In genomic region chr18:32974421-32975165, GRCh38 we compare ENCODE assay signal across 12 cellular contexts.
DNase-seq lines count a peak whose midpoint lies in the region; ATAC-seq, FAIRE-seq and TF ChIP-seq lines count a peak whose summit lies in the region.
"Had no signal": no experiment of that assay in that cellular context is flagged by ENCODE, and none has a peak within 500 bp of the region (broad histone marks: within the 10 kb centered on the region; RNA-seq: fewer than 3 reads in every experiment).

No MANE protein-coding gene starts in this region.

- CTCF ChIA-PET in PC-9 (lab: Charles Lee) = no interaction called here

- no peaks in the 10 kb centered on the region for H4K20me1 ChIP-seq in PC-9 (ENCODE audit: insufficient read depth)

- 25 to 29% (median 26%) methylated on average over 4 of the region's 4 CpGs for WGBS in psoas muscle, 3 donors
- 24% methylated on average over 4 of the region's 4 CpGs for WGBS in esophagus muscularis mucosa
- WGBS in ovary, 3 donors = 76 to 82% (median 78%) methylated on average over 4 of the region's 4 CpGs

- FAIRE-seq in GM12892 (lab: Jason Lieb, UNC) = peak; percentile 69

- H2AFZ ChIP-seq in PC-9 = no peak overlapping the region

- H3K4me3 ChIP-seq in psoas muscle (no peak overlapping the region), esophagus muscularis mucosa (no peak overlapping the region), ovary (no peak overlapping the region), PC-9 (no peak overlapping the region)
- H3K4me3 ChIP-seq: dorsolateral prefrontal cortex, upper lobe of left lung had no signal

- DNase-seq in GM12892 (ENCODE audit: insufficient read length) (no peak), astrocyte of the hippocampus (ENCODE audit: low read depth, low spot score) (peak; percentile 11), psoas muscle (no peak), esophagus muscularis mucosa (ENCODE audit: extremely low spot score) (no peak), ovary (no peak), PC-9 (no peak)
- DNase-seq: activated T-cell treated with anti-CD3 and anti-CD28 coated beads, Interleukin-2, amount 50 U/mL, for 72 hours; CD4-positive, CD25-positive, alpha-beta regulatory T cell; dorsolateral prefrontal cortex; upper lobe of left lung had no signal

- H3K4me2 ChIP-seq in PC-9 = no peak overlapping the region

- ATAC-seq in GM21528 (IDR thresholded peaks at IDR 0.05; ENCODE audit: low FRiP score, unreplicated experiment) = peak; percentile 83
- peak; percentile 90 for ATAC-seq in HG03442 (IDR thresholded peaks at IDR 0.05; ENCODE audit: unreplicated experiment)
- ATAC-seq in psoas muscle = no peak
- ATAC-seq: activated T-cell treated with anti-CD3 and anti-CD28 coated beads, Interleukin-2, amount 50 U/mL, for 72 hours had no signal

- no peaks in the 10 kb centered on the region for H3K36me3 ChIP-seq in psoas muscle (ENCODE audit: insufficient read depth in 1 of 2, low read depth in 1 of 2)
- H3K36me3 ChIP-seq in esophagus muscularis mucosa = no peaks in the 10 kb centered on the region
- no peaks in the 10 kb centered on the region for H3K36me3 ChIP-seq in ovary
- no peaks in the 10 kb centered on the region for H3K36me3 ChIP-seq in PC-9 (ENCODE audit: low read depth)
- H3K36me3 ChIP-seq: upper lobe of left lung had no signal

- H3K27ac ChIP-seq in psoas muscle (no peak overlapping the region), esophagus muscularis mucosa (replicated peaks in 1 of 4) (no peak overlapping the region), ovary (no peak overlapping the region), PC-9 (no peak overlapping the region)
- H3K27ac ChIP-seq: dorsolateral prefrontal cortex, upper lobe of left lung had no signal

- H3K27me3 ChIP-seq in psoas muscle (ENCODE audit: insufficient read depth in 3 of 3, low read length in 2 of 3) = no peaks in the 10 kb centered on the region
- H3K27me3 ChIP-seq in esophagus muscularis mucosa = no peaks in the 10 kb centered on the region
- no peaks in the 10 kb centered on the region for H3K27me3 ChIP-seq in ovary
- no peaks in the 10 kb centered on the region for H3K27me3 ChIP-seq in PC-9 (ENCODE audit: insufficient read depth, low read depth)
- H3K27me3 ChIP-seq: upper lobe of left lung had no signal

- H3K9me3 ChIP-seq in psoas muscle = no peaks in the 10 kb centered on the region
- H3K9me3 ChIP-seq in esophagus muscularis mucosa = no peaks in the 10 kb centered on the region
- no peaks in the 10 kb centered on the region for H3K9me3 ChIP-seq in ovary
- H3K9me3 ChIP-seq in PC-9 (ENCODE audit: insufficient read depth, low read depth) = no peaks in the 10 kb centered on the region
- H3K9me3 ChIP-seq: upper lobe of left lung had no signal

- BruUV-seq in PC-9 (replicated peaks; lab: Mats Ljungman, UMichigan) = no TSS peak

- TF ChIP-seq EP300 in esophagus muscularis mucosa (IDR thresholded peaks at IDR 0.05) = no peak
- TF ChIP-seq EP300 in ovary (IDR thresholded peaks at IDR 0.05) = no peak

- H3K4me1 ChIP-seq in psoas muscle = no peaks in the 10 kb centered on the region
- no peaks in the 10 kb centered on the region for H3K4me1 ChIP-seq in esophagus muscularis mucosa
- no peaks in the 10 kb centered on the region for H3K4me1 ChIP-seq in ovary (ENCODE audit: insufficient read depth)
- no peaks in the 10 kb centered on the region for H3K4me1 ChIP-seq in PC-9 (replicated peaks; ENCODE audit: insufficient read depth)
- H3K4me1 ChIP-seq: upper lobe of left lung had no signal

- no peaks in the 10 kb centered on the region for H3K79me2 ChIP-seq in PC-9 (ENCODE audit: low read depth)

- no peak for TF ChIP-seq CTCF in psoas muscle (IDR thresholded peaks at IDR 0.05)
- no peak for TF ChIP-seq CTCF in esophagus muscularis mucosa (IDR thresholded peaks at IDR 0.05)
- TF ChIP-seq CTCF in ovary (IDR thresholded peaks at IDR 0.05) = no peak
- no peak for TF ChIP-seq CTCF in PC-9 (conservative IDR thresholded peaks at IDR 0.05)

- POLR2A ChIA-PET in PC-9 (lab: Charles Lee; ENCODE audit: unreplicated experiment) = no interaction called here

- H3F3A ChIP-seq in PC-9 (ENCODE audit: insufficient read depth, low read depth) = no peaks in the 10 kb centered on the region

- no peak for TF ChIP-seq POLR2A in GM12892 (IDR thresholded peaks at IDR 0.05; ENCODE audit: low read depth, low read length)
- TF ChIP-seq POLR2A in esophagus muscularis mucosa (IDR thresholded peaks at IDR 0.05; ENCODE audit: low read depth) = no peak
- no peak for TF ChIP-seq POLR2A in ovary (IDR thresholded peaks at IDR 0.05)

- intact Hi-C loops in psoas muscle (cut with DNase I) (no loop called here), esophagus muscularis mucosa (cut with DNase I) (no loop called here), ovary (cut with DNase I) (no loop called here), PC-9 (cut with micrococcal nuclease; ENCODE audit: unreplicated experiment) (no loop called here)

- H3K9me2 ChIP-seq in PC-9 (ENCODE audit: insufficient read depth) = no peaks in the 10 kb centered on the region

Comparison
In these comparisons a context has a peak if more than half of its experiments do, and no peak if none do; other contexts are left out.
1. ATAC-seq: peak in GM21528 (single experiment) and HG03442 (single experiment); none in psoas muscle (0 of 4).